ENCODE assay signal across 9 cellular contexts in the genomic region with DNA sequence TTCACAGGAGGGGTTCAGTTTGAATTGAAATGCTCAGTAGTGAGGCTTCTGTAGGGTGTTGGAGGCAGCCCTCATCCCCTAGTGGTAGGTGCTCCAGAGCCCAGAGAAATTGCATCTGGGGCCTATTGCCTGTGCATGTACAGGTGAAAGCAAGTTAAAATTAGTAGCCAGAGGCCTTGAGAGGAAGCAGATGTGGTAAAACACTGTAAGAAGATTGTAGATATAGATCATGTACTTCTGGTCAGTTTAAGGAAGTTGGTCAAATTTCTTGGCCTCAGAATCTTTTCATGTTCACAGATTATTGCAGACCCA. TPM values are rescaled to one million over a fixed set of nuclear protein-coding genes. Genes with fewer than 3 reads are reported as not detected.
DNase-seq lines count a peak whose midpoint lies in the region; ATAC-seq, FAIRE-seq and TF ChIP-seq lines count a peak whose summit lies in the region.
"Had no signal": no experiment of that assay in that cellular context is flagged by ENCODE, and none has a peak within 500 bp of the region (broad histone marks: within the 10 kb centered on the region; RNA-seq: fewer than 3 reads in every experiment).

No MANE protein-coding gene starts in this region.

- no peak overlapping the region for H4K91ac ChIP-seq in H1 (replicated peaks; ENCODE audit: insufficient read length, low read length)

- FAIRE-seq in H1 (lab: Jason Lieb, UNC) (no peak), GM12892 (lab: Jason Lieb, UNC) (no peak)

- CTCF ChIA-PET in H1 (lab: Charles Lee; ENCODE audit: partially characterized antibody): interaction anchor here (0.7 to 8.4 kb wide), 19 partner anchors 9 to 412 kb away, joined by 3 to 48 read pairs (median 3); no protein-coding TSS in a partner anchor

- H2AK5ac ChIP-seq in H1 (ENCODE audit: low read depth, low read length): no peak overlapping the region

- no peaks in the 10 kb centered on the region for H3K23me2 ChIP-seq in H1 (ENCODE audit: low read depth, low read length)

- H3K36me3 ChIP-seq in H1 (ENCODE audit: control insufficient read depth in 2 of 4, insufficient read depth in 4 of 4, low read length in 3 of 4) (peaks cover 0 to 4% (median 2%) of the 10 kb centered on the region in 4 experiments; a peak in 3 of 8 replicates), breast epithelium (no peaks in the 10 kb centered on the region)

- H2BK12ac ChIP-seq in H1 (ENCODE audit: low read depth, low read length): no peak overlapping the region

- H4K20me1 ChIP-seq in H1 (replicated peaks in 1 of 2; ENCODE audit: control insufficient read depth in 1 of 2, insufficient read depth in 2 of 2, low read length in 2 of 2): no peaks in the 10 kb centered on the region

- no peaks in the 10 kb centered on the region; the same call in 1 of the 2 replicates for H3K79me1 ChIP-seq in H1 (ENCODE audit: low read depth, low read length)

- H3K27me3 ChIP-seq in H1 (replicated peaks in 1 of 4; ENCODE audit: control insufficient read depth in 3 of 4, extremely low read depth in 1 of 4, insufficient read depth in 3 of 4, low read length in 3 of 4) (no peaks in the 10 kb centered on the region), breast epithelium (no peaks in the 10 kb centered on the region)

- no peak overlapping the region for H2AFZ ChIP-seq in H1 (ENCODE audit: low read length)

- no peak overlapping the region for H4K5ac ChIP-seq in H1 (ENCODE audit: insufficient read length, low read depth, low read length)

- H3K79me2 ChIP-seq in H1 (ENCODE audit: control insufficient read depth in 1 of 2, insufficient read depth in 2 of 2, low read length in 2 of 2): no peaks in the 10 kb centered on the region

- intact Hi-C loops in breast epithelium (cut with DNase I; ENCODE audit: low total_unique reads): loop anchor here (10.0 kb wide), 1 partner anchor 1121 kb away; no protein-coding TSS in a partner anchor

- no peak overlapping the region for H2BK5ac ChIP-seq in H1 (ENCODE audit: low read depth, low read length)

- H3K9me3 ChIP-seq in H1 (ENCODE audit: insufficient read depth in 2 of 2, low read depth in 1 of 2, low read length in 1 of 2): no peaks in the 10 kb centered on the region
- H3K9me3 ChIP-seq in breast epithelium: no peaks in the 10 kb centered on the region

- no peak overlapping the region; a peak in 1 of 4 replicates for H3K4me2 ChIP-seq in H1 (ENCODE audit: insufficient read depth in 1 of 2, low read depth in 2 of 2, low read length in 2 of 2)

- H3K56ac ChIP-seq in H1 (replicated peaks; ENCODE audit: insufficient read length, low read depth, low read length): no peak overlapping the region

- no peak overlapping the region for H3K23ac ChIP-seq in H1 (ENCODE audit: insufficient read length)

- no peak overlapping the region for H3K18ac ChIP-seq in H1 (ENCODE audit: extremely low read depth, low read length)

- no peak overlapping the region for H3K4me3 ChIP-seq in H1 (ENCODE audit: extremely low read depth in 1 of 4, insufficient read depth in 2 of 4, low read depth in 3 of 4, low read length in 4 of 4)
- no peak overlapping the region for H3K4me3 ChIP-seq in breast epithelium

- TF ChIP-seq EP300 in H1 (IDR thresholded peaks at IDR 0.05; ENCODE audit: borderline replicate concordance in 1 of 2, low read depth in 2 of 2, low read length in 2 of 2): no peak

- H2BK120ac ChIP-seq in H1 (replicated peaks; ENCODE audit: low read depth, low read length): no peak overlapping the region

- H3K4me1 ChIP-seq in H1 (replicated peaks in 1 of 4; ENCODE audit: control insufficient read depth in 3 of 4, insufficient read depth in 4 of 4, low read length in 3 of 4) (peaks cover 0 to 11% (median 8%) of the 10 kb centered on the region in 4 experiments; a peak in 4 of 7 replicates), breast epithelium (no peaks in the 10 kb centered on the region)

- peak; percentile 72 for ATAC-seq in GM21390 (IDR thresholded peaks at IDR 0.05; ENCODE audit: unreplicated experiment)
- ATAC-seq in HG03520 (IDR thresholded peaks at IDR 0.05; ENCODE audit: unreplicated experiment): peak; percentile 72

- no peak overlapping the region for H3K14ac ChIP-seq in H1 (ENCODE audit: insufficient read length)

- POLR2A ChIA-PET in H1 (lab: Charles Lee; ENCODE audit: partially characterized antibody): no interaction called here

- H3K4ac ChIP-seq in H1 (replicated peaks; ENCODE audit: insufficient read length, low read depth, low read length): no peak overlapping the region

- DNase-seq in H1 (ENCODE audit: low read depth in 1 of 2, low spot score in 2 of 2) (no peak), GM12892 (ENCODE audit: insufficient read length) (no peak), NCI-H2171 treated with DMSO at 0.1 percent for 48 hours (lab: John Stamatoyannopoulos, UW) (no peak), breast epithelium (ENCODE audit: low spot score in 2 of 2) (no peak)
- DNase-seq in activated effector memory CD4-positive, alpha-beta T cell treated with Interleukin-2 at 50 U/mL for 16 hours: no peak
- DNase-seq: NCI-H1694 treated with DMSO at 0.1 percent for 48 hours had no signal

- no peak overlapping the region for H4K8ac ChIP-seq in H1 (ENCODE audit: extremely low read depth, insufficient read depth, low read length)

- no peak overlapping the region for H3K9ac ChIP-seq in H1 (replicated peaks in 1 of 4; ENCODE audit: extremely low read depth in 1 of 4, low read depth in 3 of 4, low read length in 3 of 4)

- H2BK20ac ChIP-seq in H1 (ENCODE audit: low read length): no peak overlapping the region

- H3K27ac ChIP-seq in H1 (ENCODE audit: low read depth, low read length): no peak overlapping the region
- no peak overlapping the region for H3K27ac ChIP-seq in breast epithelium

- TF ChIP-seq POLR2A in H1 (IDR thresholded peaks at IDR 0.05; ENCODE audit: control extremely low read depth in 1 of 2, low read depth in 2 of 2, low read length in 2 of 2) (no peak), GM12892 (IDR thresholded peaks at IDR 0.05; ENCODE audit: low read depth, low read length) (no peak), breast epithelium (IDR thresholded peaks at IDR 0.05) (no peak)

- no peak for TF ChIP-seq RAD21 in H1 (IDR thresholded peaks at IDR 0.05 in 1 of 2, conservative IDR thresholded peaks at IDR 0.05 in 1 of 2; ENCODE audit: low read depth in 2 of 2, low read length in 2 of 2)

- H2BK15ac ChIP-seq in H1 (ENCODE audit: low read length): no peak overlapping the region

- peak; percentile 33; the same call in 1 of the 2 replicates for TF ChIP-seq CTCF in GM12874 (IDR thresholded peaks at IDR 0.05; ENCODE audit: insufficient read depth, low read depth, low read length)
- peak in 2 of 3 experiments; percentile 20 to 48; a peak in 2 of 4 replicates for TF ChIP-seq CTCF in H1 (IDR thresholded peaks at IDR 0.05; ENCODE audit: control extremely low read depth in 1 of 3, insufficient read depth in 1 of 3, low read depth in 1 of 3, low read length in 3 of 3)
- TF ChIP-seq CTCF in breast epithelium (IDR thresholded peaks at IDR 0.05): no peak

TF ChIP-seq in H1, 55 proteins besides CTCF, POLR2A, EP300 and RAD21 (continues in another document):
- TF ChIP-seq ZNF274 (IDR thresholded peaks at IDR 0.05; ENCODE audit: borderline replicate concordance, extremely low read depth, low read length) (no peak), SIX5 (IDR thresholded peaks at IDR 0.05; ENCODE audit: low read depth, low read length) (no peak), ASH2L (IDR thresholded peaks at IDR 0.05; ENCODE audit: low read length) (no peak), KDM4A (IDR thresholded peaks at IDR 0.05; ENCODE audit: low read depth, low read length, severe bottlenecking) (no peak), SAP30 (IDR thresholded peaks at IDR 0.05; ENCODE audit: insufficient read depth, insufficient replicate concordance, low read length) (no peak), CBX8 (IDR thresholded peaks at IDR 0.05; ENCODE audit: borderline replicate concordance, low read depth, low read length) (no peak), SRF (IDR thresholded peaks at IDR 0.05; ENCODE audit: low read depth, low read length) (no peak), NANOG (IDR thresholded peaks at IDR 0.05; ENCODE audit: insufficient read depth, low read depth, low read length, poor library complexity, severe bottlenecking) (no peak)
- TF ChIP-seq, protein P1, sequence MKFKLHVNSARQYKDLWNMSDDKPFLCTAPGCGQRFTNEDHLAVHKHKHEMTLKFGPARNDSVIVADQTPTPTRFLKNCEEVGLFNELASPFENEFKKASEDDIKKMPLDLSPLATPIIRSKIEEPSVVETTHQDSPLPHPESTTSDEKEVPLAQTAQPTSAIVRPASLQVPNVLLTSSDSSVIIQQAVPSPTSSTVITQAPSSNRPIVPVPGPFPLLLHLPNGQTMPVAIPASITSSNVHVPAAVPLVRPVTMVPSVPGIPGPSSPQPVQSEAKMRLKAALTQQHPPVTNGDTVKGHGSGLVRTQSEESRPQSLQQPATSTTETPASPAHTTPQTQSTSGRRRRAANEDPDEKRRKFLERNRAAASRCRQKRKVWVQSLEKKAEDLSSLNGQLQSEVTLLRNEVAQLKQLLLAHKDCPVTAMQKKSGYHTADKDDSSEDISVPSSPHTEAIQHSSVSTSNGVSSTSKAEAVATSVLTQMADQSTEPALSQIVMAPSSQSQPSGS (IDR thresholded peaks at IDR 0.05; ENCODE audit: low read length): no peak

RNA-seq across cellular contexts. Expression of gene IGSF10, which starts 34.6 kb away (rescaled TPM):
- 0.86 and 0.95 TPM in 2 replicates for total RNA-seq in H1 (2021; fragmentation: NEBNext Ultra II Directional; extraction: Animal tissue kit (Norgen Biotek cat#: 25700))
- polyA plus RNA-seq in H1 (2011; rRNA removed): 0.46 and 0.59 TPM in 2 replicates
- polyA plus RNA-seq in H1 (2011; cell fraction: cytosol; rRNA removed): 0.53 TPM
- 1.0 TPM for polyA plus RNA-seq in H1 (2011; cell fraction: nucleus; rRNA removed)
- 0.60 to 0.86 TPM (median 0.74 TPM) in 4 replicates for polyA plus RNA-seq in H1 (2012, experiment 1 of 2)
- polyA plus RNA-seq in H1 (2012, experiment 2 of 2): 0.05 TPM
- 2.5 TPM for polyA plus RNA-seq in H1 (2013, experiment 1 of 2)
- polyA plus RNA-seq in H1 (2013, experiment 2 of 2): 2.2 TPM
- polyA minus RNA-seq in H1 (2011; rRNA and poly(A)+ RNA removed): 0.82 and 1.7 TPM in 2 replicates
- 0.29 TPM for polyA minus RNA-seq in H1 (2011; cell fraction: cytosol; rRNA and poly(A)+ RNA removed)
- 1.3 TPM for polyA minus RNA-seq in H1 (2011; cell fraction: nucleus; rRNA and poly(A)+ RNA removed)
- polyA plus RNA-seq in GM12892 (2012; ENCODE audit: missing spikeins): 0.72 TPM
- 10 to 100 TPM in 2 of 3 donors, 1 to 10 TPM in 1; 7.9 to 15.5 (median 14.4) TPM for total RNA-seq in breast epithelium

RNA-seq across cellular contexts. Expression of gene P2RY12, which starts 41.7 kb away (rescaled TPM):
- not detected in 2 replicates for total RNA-seq in H1 (2021; fragmentation: NEBNext Ultra II Directional; extraction: Animal tissue kit (Norgen Biotek cat#: 25700))
- not detected in 2 replicates for polyA plus RNA-seq in H1 (2011; rRNA removed)
- polyA plus RNA-seq in H1 (2011; cell fraction: cytosol; rRNA removed): not detected
- polyA plus RNA-seq in H1 (2011; cell fraction: nucleus; rRNA removed): not detected
- polyA plus RNA-seq in H1 (2012, experiment 1 of 2): not detected in 4 replicates
- not detected for polyA plus RNA-seq in H1 (2012, experiment 2 of 2)
- not detected for polyA plus RNA-seq in H1 (2013, experiment 1 of 2)
- polyA plus RNA-seq in H1 (2013, experiment 2 of 2): not detected
- not detected in 2 replicates for polyA minus RNA-seq in H1 (2011; rRNA and poly(A)+ RNA removed)
- not detected for polyA minus RNA-seq in H1 (2011; cell fraction: cytosol; rRNA and poly(A)+ RNA removed)
- not detected for polyA minus RNA-seq in H1 (2011; cell fraction: nucleus; rRNA and poly(A)+ RNA removed)
- 0.15 TPM for polyA plus RNA-seq in GM12892 (2012; ENCODE audit: missing spikeins)
- total RNA-seq in breast epithelium: 1 to 10 TPM; 3.6 to 9.0 (median 3.7) TPM

Comparison
In these comparisons a context has a peak if more than half of its experiments do, and no peak if none do; other contexts are left out.
1. CTCF ChIP-seq: peak in GM12874 (single experiment) and H1 (2 of 3); none in breast epithelium (0 of 3).